12 cellular contexts compared by ENCODE assay signal in the genomic region with DNA sequence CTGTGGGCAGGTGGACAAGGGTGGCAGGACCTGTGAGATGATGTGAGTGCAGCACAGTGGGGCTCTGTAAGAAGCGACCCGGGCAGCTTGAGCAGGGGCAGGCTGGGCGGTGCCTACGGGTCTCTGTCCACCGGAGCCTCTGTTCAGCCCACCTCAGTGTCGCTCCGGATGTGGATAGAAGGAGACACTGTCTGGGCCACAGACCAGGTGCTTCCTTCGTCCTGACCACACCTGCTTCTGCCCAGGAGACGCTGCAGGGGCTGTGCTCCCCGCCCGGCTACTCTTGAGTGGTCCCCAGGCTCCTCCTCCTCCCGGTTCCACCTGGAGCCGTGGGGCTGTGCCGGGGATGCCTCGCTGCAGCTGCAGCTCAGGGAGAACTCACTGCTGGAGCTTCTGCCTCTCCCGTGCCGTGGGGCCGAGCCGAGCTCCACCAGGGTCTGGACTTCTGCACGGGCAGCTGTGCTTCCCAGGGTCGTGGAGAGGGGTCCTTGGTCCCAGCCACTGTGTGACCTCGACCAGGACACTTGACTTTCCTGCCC. TPM values are rescaled to one million over a fixed set of nuclear protein-coding genes. Genes with fewer than 3 reads are reported as not detected.
DNase-seq lines count a peak whose midpoint lies in the region; ATAC-seq, FAIRE-seq and TF ChIP-seq lines count a peak whose summit lies in the region.
"Had no signal": no experiment of that assay in that cellular context is flagged by ENCODE, and none has a peak within 500 bp of the region (broad histone marks: within the 10 kb centered on the region; RNA-seq: fewer than 3 reads in every experiment).

No MANE protein-coding gene starts in this region.

- H3K36me3 ChIP-seq in OCI-LY7 (ENCODE audit: insufficient read depth, low read length) (no peaks in the 10 kb centered on the region), kidney (ENCODE audit: control insufficient read depth in 1 of 2, insufficient read depth in 2 of 2, low read length in 2 of 2) (peaks cover 4 to 8% of the 10 kb centered on the region in 2 donors), tibial nerve (peaks cover 0 to 10% (median 0%) of the 10 kb centered on the region in 3 donors)

- TF ChIP-seq EP300 in tibial nerve (IDR thresholded peaks at IDR 0.05) = peak in 1 of 2 donors; percentile 32

- intact Hi-C loops in OCI-LY7 (cut with micrococcal nuclease; ENCODE audit: unreplicated experiment) = loop anchor here (2.0 to 5.0 kb wide), 4 partner anchors 20 to 424 kb away; no protein-coding TSS in a partner anchor
- intact Hi-C loops in kidney (cut with DNase I) = no loop called here

- H3K4me3 ChIP-seq in OCI-LY7 (ENCODE audit: low read depth, low read length, poor library complexity, severe bottlenecking) (no peak overlapping the region), kidney (ENCODE audit: low read length in 2 of 2) (no peak overlapping the region), tibial nerve (peak overlapping the region in 1 of 4 donors; percentile 11)

- no peak for TF ChIP-seq POLR2A in tibial nerve (IDR thresholded peaks at IDR 0.05)

- no peaks in the 10 kb centered on the region for H4K20me1 ChIP-seq in OCI-LY7 (ENCODE audit: insufficient read depth, low read length)

- FAIRE-seq in kidney (lab: Jason Lieb, UNC) = no peak
- FAIRE-seq: TTC549 had no signal

- H3K9me3 ChIP-seq in OCI-LY7 (ENCODE audit: low read length) (no peaks in the 10 kb centered on the region), kidney (ENCODE audit: control insufficient read depth in 1 of 2, low read length in 2 of 2) (no peaks in the 10 kb centered on the region), tibial nerve (no peaks in the 10 kb centered on the region)

- no peak for ATAC-seq in GM21390 (IDR thresholded peaks at IDR 0.05; ENCODE audit: unreplicated experiment)
- no peak for ATAC-seq in HG03565 (IDR thresholded peaks at IDR 0.05; ENCODE audit: unreplicated experiment)

- no peaks in the 10 kb centered on the region for H3K79me2 ChIP-seq in OCI-LY7 (ENCODE audit: insufficient read depth, low read depth, low read length)

- CTCF ChIA-PET in OCI-LY7 (lab: Charles Lee; ENCODE audit: unreplicated experiment) = no interaction called here

- DNase-seq in NCI-H526 (lab: John Stamatoyannopoulos, UW) = peak; percentile 33 to 66
- DNase-seq in NCI-H526 treated with DMSO at 0.1 percent for 48 hours (lab: John Stamatoyannopoulos, UW) = no peak
- DNase-seq in OCI-LY7 (ENCODE audit: low spot score) = peak; percentile 89
- peak; percentile 86 for DNase-seq in kidney
- DNase-seq in tibial nerve (ENCODE audit: low spot score in 2 of 2) = no peak
- DNase-seq in activated CD4-positive, alpha-beta T cell treated with anti-CD3 and anti-CD28 coated beads, Interleukin-2, amount 50 U/mL, for 48 hours = no peak
- DNase-seq: activated naive CD4-positive, alpha-beta T cell treated with anti-CD3 and anti-CD28 coated beads, Interleukin-2, amount 10 ng/mL, durations not matched to agents 7 days and 5 days; NCI-H82 had no signal

- WGBS in tibial nerve, 2 donors = 35 to 54% methylated on average over 10 to 18 of the region's 22 CpGs

- POLR2A ChIA-PET in OCI-LY7 (lab: Charles Lee) = no interaction called here

- peak overlapping the region in 1 of 2 donors; percentile 12 for H3K9ac ChIP-seq in kidney (ENCODE audit: low read length in 2 of 2)

- H3K27ac ChIP-seq in OCI-LY7 (ENCODE audit: low read depth, low read length, poor library complexity, severe bottlenecking) (no peak overlapping the region), kidney (ENCODE audit: low read depth in 2 of 2, low read length in 2 of 2) (peak overlapping the region; percentile 60 to 71), tibial nerve (peak overlapping the region; percentile 48 to 88 (median 70))
- H3K27ac ChIP-seq: HL-60 had no signal

- H2AFZ ChIP-seq in OCI-LY7 (ENCODE audit: low read length) = no peak overlapping the region

- peak overlapping the region; percentile 61 for H3K4me2 ChIP-seq in OCI-LY7 (ENCODE audit: low read length)

- TF ChIP-seq CTCF in OCI-LY7 (conservative IDR thresholded peaks at IDR 0.05; ENCODE audit: low read length) (no peak), kidney (IDR thresholded peaks at IDR 0.05; ENCODE audit: borderline replicate concordance, extremely low read depth, insufficient read depth) (no peak), tibial nerve (IDR thresholded peaks at IDR 0.05) (no peak)

- no peaks in the 10 kb centered on the region for H3K27me3 ChIP-seq in tibial nerve

- peaks cover 35% of the 10 kb centered on the region for H3K4me1 ChIP-seq in OCI-LY7 (ENCODE audit: insufficient read depth, low read length, poor library complexity, severe bottlenecking)
- H3K4me1 ChIP-seq in kidney (ENCODE audit: control insufficient read depth in 1 of 2, insufficient read depth in 1 of 2, low read depth in 1 of 2, low read length in 2 of 2) = peaks cover 8 to 40% of the 10 kb centered on the region in 2 donors
- H3K4me1 ChIP-seq in tibial nerve = peaks cover 0 to 86% (median 53%) of the 10 kb centered on the region in 4 donors

- no peaks in the 10 kb centered on the region for H3K9me2 ChIP-seq in OCI-LY7 (ENCODE audit: insufficient read depth, low read length)

- no TSS peak for BruUV-seq in OCI-LY7 (replicated peaks; lab: Mats Ljungman, UMichigan)

RNA-seq across cellular contexts. Expression of gene METRNL, which starts 21.5 kb away (rescaled TPM):
- 16.9 and 18.8 TPM in 2 replicates for total RNA-seq in OCI-LY7 (2014; rRNA removed; shearing (Covaris generic))
- total RNA-seq in OCI-LY7 (2022) (19.3 and 23.3 TPM in 2 replicates), kidney (61.5 TPM), tibial nerve (100 to 1,000 TPM; 112 to 162 (median 147) TPM)
- 107 TPM for polyA plus RNA-seq in kidney (ENCODE audit: insufficient read depth, low read depth, low replicate concordance)

Comparison
In these comparisons a context has a peak if more than half of its experiments do, and no peak if none do; other contexts are left out.
1. DNase-seq: peak in NCI-H526 (2 of 2), OCI-LY7 (single experiment) and kidney (single experiment); none in NCI-H526 treated with DMSO at 0.1 percent for 48 hours (single experiment), tibial nerve (0 of 2) and activated CD4-positive, alpha-beta T cell treated with anti-CD3 and anti-CD28 coated beads, Interleukin-2, amount 50 U/mL, for 48 hours (0 of 2).